17 cellular contexts compared by ENCODE assay signal in the genomic region with DNA sequence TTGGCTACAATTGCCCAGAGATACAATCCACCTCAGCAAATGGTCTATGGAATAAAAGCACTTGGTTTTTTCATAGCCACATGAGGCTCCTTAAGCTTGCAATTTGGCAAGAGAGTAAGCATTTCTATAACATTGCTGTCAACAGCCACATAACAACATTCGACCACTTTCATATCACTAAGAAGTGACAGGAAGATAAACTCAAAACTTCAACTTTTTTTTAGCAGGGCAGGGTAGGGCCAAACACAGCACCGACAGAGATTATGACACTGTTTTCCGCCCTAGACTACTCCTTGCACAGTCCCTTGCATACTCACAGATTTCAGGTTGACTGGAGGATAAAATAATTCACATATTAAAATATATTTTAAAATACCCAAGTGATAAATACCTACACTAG.
DNase-seq lines count a peak whose midpoint lies in the region; ATAC-seq, FAIRE-seq and TF ChIP-seq lines count a peak whose summit lies in the region.
"Had no signal": no experiment of that assay in that cellular context is flagged by ENCODE, and none has a peak within 500 bp of the region (broad histone marks: within the 10 kb centered on the region; RNA-seq: fewer than 3 reads in every experiment).

No MANE protein-coding gene starts in this region.

- no peak for TF ChIP-seq CTCF in nephron (IDR thresholded peaks at IDR 0.05; ENCODE audit: unreplicated experiment in 3 of 3)

- H3K27ac Mint-ChIP-seq in immature natural killer cell: peak overlapping the region in 5 of 6 donors; percentile 1 to 89 (median 43)
- H3K27ac Mint-ChIP-seq in nephron: peak overlapping the region in 2 of 3 experiments; percentile 14 to 15
- H3K27ac Mint-ChIP-seq: CD8-positive, alpha-beta memory T cell had no signal

- peak overlapping the region in 4 of 5 donors; percentile 1 to 64 (median 48) for H3K4me3 Mint-ChIP-seq in immature natural killer cell
- H3K4me3 Mint-ChIP-seq in nephron: no peak overlapping the region
- H3K4me3 Mint-ChIP-seq: CD8-positive, alpha-beta memory T cell; HFFc6 had no signal

- H3K4me1 Mint-ChIP-seq in immature natural killer cell: peaks cover 84 to 97% of the 10 kb centered on the region in 2 donors
- peaks cover 50% of the 10 kb centered on the region for H3K4me1 Mint-ChIP-seq in nephron

- H3K9me3 Mint-ChIP-seq in immature natural killer cell: no peaks in the 10 kb centered on the region
- H3K9me3 Mint-ChIP-seq in nephron: peaks cover 4% of the 10 kb centered on the region
- H3K9me3 Mint-ChIP-seq: CD8-positive, alpha-beta memory T cell; HFFc6 had no signal

- FAIRE-seq in A204.1 (lab: Jason Lieb, UNC): peak; percentile 55
- FAIRE-seq: GM12892, HepG2, HTR-8/SVneo had no signal

- peaks cover 0 to 2% (median 0%) of the 10 kb centered on the region in 3 donors for H3K27me3 Mint-ChIP-seq in immature natural killer cell (ENCODE audit: low read depth in 3 of 3)
- H3K27me3 Mint-ChIP-seq in nephron (ENCODE audit: low read depth): no peaks in the 10 kb centered on the region
- H3K27me3 Mint-ChIP-seq: CD8-positive, alpha-beta memory T cell had no signal

- ATAC-seq in GM21360 (IDR thresholded peaks at IDR 0.05; ENCODE audit: unreplicated experiment): no peak
- ATAC-seq: HepG2 had no signal

- DNase-seq in NCI-H1092 treated with DMSO at 0.1 percent for 48 hours (lab: John Stamatoyannopoulos, UW) (peak; percentile 36), NCI-H1092 (lab: John Stamatoyannopoulos, UW) (no peak), immature natural killer cell (peak in 1 of 3 donors; percentile 17), occipital lobe (lab: John Stamatoyannopoulos, UW) (no peak), posterior vena cava (ENCODE audit: low spot score) (no peak)
- DNase-seq: AML-193; Caco-2; CD8-positive, alpha-beta memory T cell; DND-41; GDM1 had no signal

- intact Hi-C loops in posterior vena cava (cut with DNase I): no loop called here

- H3K36me3 Mint-ChIP-seq in immature natural killer cell: peaks cover 0 to 4% (median 0%) of the 10 kb centered on the region in 3 donors
- no peaks in the 10 kb centered on the region for H3K36me3 Mint-ChIP-seq in nephron (ENCODE audit: low read depth)

Comparison
In these comparisons a context has a peak if more than half of its experiments do, and no peak if none do; other contexts are left out.
1. H3K4me3 Mint-ChIP-seq: peak in immature natural killer cell (4 of 5); none in nephron (0 of 3).